Comparison of ENCODE assay signal across 23 cellular contexts in genomic region chr11:6442441-6442840, GRCh38. TPM values are rescaled to one million over a fixed set of nuclear protein-coding genes. Genes with fewer than 3 reads are reported as not detected.
"Had no signal": no experiment of that assay in that cellular context is flagged by ENCODE, and none has a peak within 500 bp of the region (broad histone marks: within the 10 kb centered on the region; RNA-seq: fewer than 3 reads in every experiment).

No MANE protein-coding gene starts in this region.

- H3K36me3 ChIP-seq: WERI-Rb-1 had no signal

- DNase-seq: activated B cell treated with CpG ODN at 0.5 μM for 24 hours; activated CD4-positive, alpha-beta T cell treated with anti-CD3 and anti-CD28 coated beads for 48 hours; activated CD4-positive, alpha-beta T cell treated with anti-CD3 and anti-CD28 coated beads, Interleukin-2, amount 50 U/mL, for 1 hour; activated CD4-positive, alpha-beta T cell treated with anti-CD3 and anti-CD28 coated beads, Interleukin-2, amount 50 U/mL, for 48 hours; activated CD8-positive, alpha-beta memory T cell treated with anti-CD3 and anti-CD28 coated beads for 24 hours; activated CD8-positive, alpha-beta T cell treated with anti-CD3 and anti-CD28 coated beads for 36 hours; activated effector memory CD4-positive, alpha-beta T cell treated with anti-CD3 and anti-CD28 coated beads, Interleukin-2, amount 50 U/mL, for 16 hours; activated naive CD4-positive, alpha-beta T cell treated with anti-CD3 and anti-CD28 coated beads for 36 hours; activated naive CD8-positive, alpha-beta T cell treated with anti-CD3 and anti-CD28 coated beads for 36 hours; activated naive CD8-positive, alpha-beta T cell treated with anti-CD3 and anti-CD28 coated beads, Interleukin-2, amount 50 U/mL, for 24 hours; activated T-cell treated with anti-CD3 and anti-CD28 coated beads, Interleukin-2, amount 50 U/mL, for 1 hour; activated T-cell treated with anti-CD3 and anti-CD28 coated beads, Interleukin-2, amount 50 U/mL, for 48 hours; body of pancreas; dorsolateral prefrontal cortex; effector memory CD4-positive, alpha-beta T cell; endodermal cell; foreskin fibroblast; head of caudate nucleus; T-helper 1 cell; T-helper 17 cell; T1000; WERI-Rb-1 had no signal

- H3K27ac ChIP-seq: body of pancreas, WERI-Rb-1 had no signal

- H3K27me3 ChIP-seq: body of pancreas, dorsolateral prefrontal cortex had no signal

- H3K4me3 ChIP-seq: body of pancreas, dorsolateral prefrontal cortex had no signal

- ATAC-seq: body of pancreas had no signal

- H3K9me3 ChIP-seq: body of pancreas had no signal

RNA-seq across cellular contexts. Expression of gene HPX, which starts 1.7 kb away (rescaled TPM):
- total RNA-seq: activated CD8-positive, alpha-beta T cell treated with anti-CD3 and anti-CD28 coated beads for 36 hours; activated naive CD8-positive, alpha-beta T cell treated with anti-CD3 and anti-CD28 coated beads for 36 hours; activated T-helper 1 cell treated with anti-CD3 and anti-CD28 coated beads, Interleukin-12 subunit alpha, Interleukin-12 subunit beta, Interleukin-2, Interleukin-4 antibody, amounts not matched to agents 30 ng/mL and 10 ng/mL and 1 ng/mL, durations not matched to agents 14 hours and 24 hours and 36 hours had no signal
